ENCODE assay signal across 8 cellular contexts in genomic region chr4:1746265-1746691, GRCh38. TPM values are rescaled to one million over a fixed set of nuclear protein-coding genes. Genes with fewer than 3 reads are reported as not detected.
DNase-seq lines count a peak whose midpoint lies in the region; ATAC-seq and TF ChIP-seq lines count a peak whose summit lies in the region.

No MANE protein-coding gene starts in this region.

- peak; percentile 67 for DNase-seq in EL
- peak; percentile 85 for DNase-seq in activated T-cell treated with anti-CD3 and anti-CD28 coated beads for 48 hours (ENCODE audit: low read depth)
- DNase-seq in fibroblast of mammary gland (ENCODE audit: low read depth): peak; percentile 56
- peak; percentile 46 for DNase-seq in omental fat pad (ENCODE audit: low spot score)
- DNase-seq in tibial artery: peak in 1 of 2 donors; percentile 75

- H3K4me2 ChIP-seq in OCI-LY3 (ENCODE audit: low read length): no peak overlapping the region

- H3K9me3 ChIP-seq in OCI-LY3 (ENCODE audit: insufficient read depth, low read length) (no peaks in the 10 kb centered on the region), tibial artery (no peaks in the 10 kb centered on the region)

- H3K4me1 ChIP-seq in OCI-LY3 (ENCODE audit: low read length) (peaks cover 4% of the 10 kb centered on the region), tibial artery (peaks cover 0 to 11% (median 0%) of the 10 kb centered on the region in 4 donors)

- ATAC-seq in HG03175 (IDR thresholded peaks at IDR 0.05; ENCODE audit: unreplicated experiment): peak; percentile 63
- peak; percentile 41 for ATAC-seq in omental fat pad (ENCODE audit: low FRiP score)
- ATAC-seq in GM18502 (IDR thresholded peaks at IDR 0.05; ENCODE audit: poor library complexity, unreplicated experiment): no peak

- H3K36me3 ChIP-seq in OCI-LY3 (replicated peaks; ENCODE audit: low read depth, low read length): peaks cover 16% of the 10 kb centered on the region
- peaks cover 0 to 20% (median 6%) of the 10 kb centered on the region in 3 donors for H3K36me3 ChIP-seq in tibial artery

- H4K20me1 ChIP-seq in OCI-LY3 (ENCODE audit: insufficient read depth, low read length): no peaks in the 10 kb centered on the region

- no peak overlapping the region for H2AFZ ChIP-seq in OCI-LY3 (ENCODE audit: low read depth, low read length)

- H3K79me2 ChIP-seq in OCI-LY3 (ENCODE audit: low read length): no peaks in the 10 kb centered on the region

- no peak overlapping the region for H3K4me3 ChIP-seq in OCI-LY3 (ENCODE audit: low read length)
- no peak overlapping the region for H3K4me3 ChIP-seq in fibroblast of mammary gland (ENCODE audit: control insufficient read depth, low read depth, low read length)
- no peak overlapping the region for H3K4me3 ChIP-seq in tibial artery

- H3K27ac ChIP-seq in OCI-LY3 (ENCODE audit: low read length) (no peak overlapping the region), tibial artery (no peak overlapping the region)

- intact Hi-C loops in tibial artery (cut with DNase I; ENCODE audit: low total_unique reads): loop anchor here (2.0 to 5.0 kb wide), 2 partner anchors 63 to 151 kb away; no protein-coding TSS in a partner anchor

- H3K9ac ChIP-seq in OCI-LY3 (ENCODE audit: low read length): no peak overlapping the region

- H3K27me3 ChIP-seq in OCI-LY3 (ENCODE audit: low read depth, low read length): no peaks in the 10 kb centered on the region
- H3K27me3 ChIP-seq in tibial artery: peaks cover 0 to 42% of the 10 kb centered on the region in 2 donors

- TF ChIP-seq CTCF in OCI-LY3 (IDR thresholded peaks at IDR 0.05; ENCODE audit: low read depth, low read length) (peak; percentile 78), fibroblast of mammary gland (conservative IDR thresholded peaks at IDR 0.05; ENCODE audit: control insufficient read depth, insufficient read depth, low read depth, low read length) (peak; percentile 61), omental fat pad (IDR thresholded peaks at IDR 0.05) (peak in 1 of 3 donors; percentile 42), tibial artery (IDR thresholded peaks at IDR 0.05) (peak; percentile 58 to 61)

RNA-seq across cellular contexts. Expression of gene TACC3, which starts 25.0 kb away (rescaled TPM):
- total RNA-seq in omental fat pad: 10 to 100 TPM in 2 of 4 donors, 1 to 10 TPM in 2; 6.0 to 25.7 (median 10.0) TPM

RNA-seq across cellular contexts. Expression of gene TMEM129, which starts 25.2 kb away (rescaled TPM):
- total RNA-seq in omental fat pad: 10 to 100 TPM; 31.9 to 59.0 (median 43.5) TPM

RNA-seq across cellular contexts. Expression of gene SLBP, which starts 34.2 kb away (rescaled TPM):
- 10 to 100 TPM; 33.3 to 58.4 (median 40.3) TPM for total RNA-seq in omental fat pad

RNA-seq across cellular contexts. Expression of gene FGFR3, which starts 46.8 kb away (rescaled TPM):
- 1 to 10 TPM; 1.3 to 3.5 (median 2.6) TPM for total RNA-seq in omental fat pad
